ENCODE assay signal across 14 cellular contexts in the genomic region with DNA sequence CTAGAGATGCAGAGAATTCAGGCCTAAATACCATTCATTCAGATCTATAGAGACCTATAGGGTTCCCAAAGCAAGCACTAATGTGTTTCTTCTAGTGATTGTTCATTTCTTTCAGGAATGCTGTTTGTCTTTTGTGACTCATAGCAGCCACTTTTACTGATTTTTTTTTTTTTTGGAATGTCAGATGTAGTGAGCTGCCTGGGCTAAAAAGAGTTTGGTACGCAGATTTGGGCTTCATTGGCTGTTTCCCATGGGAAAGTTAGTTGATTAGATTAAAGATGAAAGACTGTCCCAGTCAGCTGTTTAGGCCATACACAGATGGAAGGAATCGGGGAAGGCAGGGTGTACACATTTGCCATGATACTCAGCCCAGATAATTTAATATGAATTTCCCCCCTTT.
A peak's percentile ranks its signal among the peaks of the same experiment; 100 is the strongest.
DNase-seq lines count a peak whose midpoint lies in the region; ATAC-seq, FAIRE-seq and TF ChIP-seq lines count a peak whose summit lies in the region.
"Had no signal": no experiment of that assay in that cellular context is flagged by ENCODE, and none has a peak within 500 bp of the region (broad histone marks: within the 10 kb centered on the region; RNA-seq: fewer than 3 reads in every experiment).

No MANE protein-coding gene starts in this region.

- H3K4me1 Mint-ChIP-seq in T-helper 1 cell treated with Interleukin-12 subunit alpha and Interleukin-12 subunit beta and Interleukin-4 antibody, amounts not matched to agents 30 μg/mL and 1 μg/mL, for 36 hours (ENCODE audit: low read depth) = peaks cover 49% of the 10 kb centered on the region
- peaks cover 71% of the 10 kb centered on the region for H3K4me1 Mint-ChIP-seq in activated CD4-positive, alpha-beta memory T cell treated with anti-CD3 and anti-CD28 coated beads, Interleukin-2, amount 10 ng/mL, durations not matched to agents 7 days and 5 days
- peaks cover 53% of the 10 kb centered on the region for H3K4me1 Mint-ChIP-seq in stimulated activated memory B cell treated with anti-CD40 and anti-IgM and Interleukin-4, amounts not matched to agents 10 μg/mL and 1 μg/mL and 100 μg/mL, for 72 hours

- FAIRE-seq in small intestine (lab: Jason Lieb, UNC) = no peak
- FAIRE-seq: A204.1 had no signal

- peak overlapping the region; percentile 16 for H3K4me3 Mint-ChIP-seq in T-helper 1 cell treated with Interleukin-12 subunit alpha and Interleukin-12 subunit beta and Interleukin-4 antibody, amounts not matched to agents 30 μg/mL and 1 μg/mL, for 36 hours
- no peak overlapping the region for H3K4me3 Mint-ChIP-seq in activated CD4-positive, alpha-beta memory T cell treated with anti-CD3 and anti-CD28 coated beads, Interleukin-2, amount 10 ng/mL, durations not matched to agents 7 days and 5 days
- no peak overlapping the region for H3K4me3 Mint-ChIP-seq in stimulated activated memory B cell treated with anti-CD40 and anti-IgM and Interleukin-4, amounts not matched to agents 10 μg/mL and 1 μg/mL and 100 μg/mL, for 72 hours

- H3K36me3 ChIP-seq in small intestine (ENCODE audit: control insufficient read depth in 2 of 2, insufficient read depth in 2 of 2, low read length in 2 of 2) = no peaks in the 10 kb centered on the region
- H3K36me3 ChIP-seq: HAP-1 had no signal

- H3K9me3 ChIP-seq in small intestine (ENCODE audit: control insufficient read depth, low read depth) = no peaks in the 10 kb centered on the region
- H3K9me3 ChIP-seq: HAP-1 had no signal

- DNase-seq in T-helper 1 cell (no peak), fibroblast of pulmonary artery (ENCODE audit: low read depth) (peak; percentile 60), small intestine (no peak), iPS-NIHi11 (ENCODE audit: low spot score) (no peak)
- DNase-seq in activated CD4-positive, alpha-beta memory T cell treated with anti-CD3 and anti-CD28 coated beads, Interleukin-2, amount 10 ng/mL, durations not matched to agents 7 days and 5 days = no peak
- DNase-seq: activated naive CD4-positive, alpha-beta T cell; left colon; NCI-H1436 had no signal

- no peak overlapping the region for H3K27ac Mint-ChIP-seq in T-helper 1 cell treated with Interleukin-12 subunit alpha and Interleukin-12 subunit beta and Interleukin-4 antibody, amounts not matched to agents 30 μg/mL and 1 μg/mL, for 36 hours
- peak overlapping the region; percentile 99 for H3K27ac Mint-ChIP-seq in activated CD4-positive, alpha-beta memory T cell treated with anti-CD3 and anti-CD28 coated beads, Interleukin-2, amount 10 ng/mL, durations not matched to agents 7 days and 5 days
- peak overlapping the region; percentile 36 for H3K27ac Mint-ChIP-seq in stimulated activated memory B cell treated with anti-CD40 and anti-IgM and Interleukin-4, amounts not matched to agents 10 μg/mL and 1 μg/mL and 100 μg/mL, for 72 hours

- H3K27me3 ChIP-seq in small intestine (ENCODE audit: control insufficient read depth in 2 of 2, insufficient read depth in 2 of 2, low read length in 2 of 2) = no peaks in the 10 kb centered on the region

- H3K36me3 Mint-ChIP-seq in T-helper 1 cell treated with Interleukin-12 subunit alpha and Interleukin-12 subunit beta and Interleukin-4 antibody, amounts not matched to agents 30 μg/mL and 1 μg/mL, for 36 hours (ENCODE audit: low read depth) = peaks cover 1% of the 10 kb centered on the region
- peaks cover 14% of the 10 kb centered on the region for H3K36me3 Mint-ChIP-seq in activated CD4-positive, alpha-beta memory T cell treated with anti-CD3 and anti-CD28 coated beads, Interleukin-2, amount 10 ng/mL, durations not matched to agents 7 days and 5 days (ENCODE audit: low read depth)
- H3K36me3 Mint-ChIP-seq in stimulated activated memory B cell treated with anti-CD40 and anti-IgM and Interleukin-4, amounts not matched to agents 10 μg/mL and 1 μg/mL and 100 μg/mL, for 72 hours = peaks cover 5% of the 10 kb centered on the region

- ATAC-seq in stimulated activated memory B cell treated with anti-CD40 and anti-IgM and Interleukin-4, amounts not matched to agents 10 μg/mL and 1 μg/mL and 100 μg/mL, for 72 hours = no peak
- no peak for ATAC-seq in GM19023 (IDR thresholded peaks at IDR 0.05; ENCODE audit: unreplicated experiment)
- ATAC-seq: left colon had no signal

- H3K27me3 Mint-ChIP-seq in T-helper 1 cell treated with Interleukin-12 subunit alpha and Interleukin-12 subunit beta and Interleukin-4 antibody, amounts not matched to agents 30 μg/mL and 1 μg/mL, for 36 hours (ENCODE audit: low read depth) = no peaks in the 10 kb centered on the region
- no peaks in the 10 kb centered on the region for H3K27me3 Mint-ChIP-seq in activated CD4-positive, alpha-beta memory T cell treated with anti-CD3 and anti-CD28 coated beads, Interleukin-2, amount 10 ng/mL, durations not matched to agents 7 days and 5 days
- no peaks in the 10 kb centered on the region for H3K27me3 Mint-ChIP-seq in stimulated activated memory B cell treated with anti-CD40 and anti-IgM and Interleukin-4, amounts not matched to agents 10 μg/mL and 1 μg/mL and 100 μg/mL, for 72 hours

- POLR2A ChIA-PET in activated CD4-positive, alpha-beta memory T cell treated with anti-CD3 and anti-CD28 coated beads, Interleukin-2, amount 10 ng/mL, durations not matched to agents 7 days and 5 days (lab: Charles Lee) = interaction anchor here (0.6 to 10.0 kb wide), 4 partner anchors 15 to 50 kb away, joined by 3 to 95 read pairs (median 18); no protein-coding TSS in a partner anchor

- H3K4me3 ChIP-seq in fibroblast of pulmonary artery (replicated peaks; ENCODE audit: low read depth, low read length) (no peak overlapping the region), small intestine (ENCODE audit: low read depth in 1 of 2, low read length in 2 of 2) (no peak overlapping the region)
- H3K4me3 ChIP-seq: HAP-1 had no signal

- H3K27ac ChIP-seq in small intestine (ENCODE audit: low read depth in 1 of 2, low read length in 1 of 2) = no peak overlapping the region
- H3K27ac ChIP-seq: epithelial cell of prostate had no signal

- CTCF ChIA-PET in activated CD4-positive, alpha-beta memory T cell treated with anti-CD3 and anti-CD28 coated beads, Interleukin-2, amount 10 ng/mL, durations not matched to agents 7 days and 5 days (lab: Charles Lee) = interaction anchor here (0.7 to 0.9 kb wide), 2 partner anchors 42 to 49 kb away, joined by 3 to 4 read pairs; no protein-coding TSS in a partner anchor

- peaks cover 0 to 3% of the 10 kb centered on the region in 2 donors for H3K4me1 ChIP-seq in small intestine (ENCODE audit: control insufficient read depth in 2 of 2, insufficient read depth in 1 of 2, low read depth in 1 of 2, low read length in 1 of 2)

- TF ChIP-seq CTCF in fibroblast of pulmonary artery (IDR thresholded peaks at IDR 0.05; ENCODE audit: low read length, missing control alignments) = no peak

- H3K9me3 Mint-ChIP-seq in T-helper 1 cell treated with Interleukin-12 subunit alpha and Interleukin-12 subunit beta and Interleukin-4 antibody, amounts not matched to agents 30 μg/mL and 1 μg/mL, for 36 hours = peaks cover 12% of the 10 kb centered on the region
- H3K9me3 Mint-ChIP-seq in activated CD4-positive, alpha-beta memory T cell treated with anti-CD3 and anti-CD28 coated beads, Interleukin-2, amount 10 ng/mL, durations not matched to agents 7 days and 5 days = peaks cover 9% of the 10 kb centered on the region
- peaks cover 8% of the 10 kb centered on the region for H3K9me3 Mint-ChIP-seq in stimulated activated memory B cell treated with anti-CD40 and anti-IgM and Interleukin-4, amounts not matched to agents 10 μg/mL and 1 μg/mL and 100 μg/mL, for 72 hours

- 75 to 83% (median 76%) methylated on average over 2 of the region's 2 CpGs for WGBS in small intestine, 3 donors
